ENCODE assay signal across 12 cellular contexts in genomic region chr21:46287541-46287940, GRCh38. TPM values are rescaled to one million over a fixed set of nuclear protein-coding genes. Genes with fewer than 3 reads are reported as not detected.
DNase-seq lines count a peak whose midpoint lies in the region; ATAC-seq and TF ChIP-seq lines count a peak whose summit lies in the region.
"Had no signal": no experiment of that assay in that cellular context is flagged by ENCODE, and none has a peak within 500 bp of the region (broad histone marks: within the 10 kb centered on the region; RNA-seq: fewer than 3 reads in every experiment).

No MANE protein-coding gene starts in this region.

- 97% methylated on average over 10 of the region's 10 CpGs for whole genome bisulfite sequencing in hepatocyte (ENCODE audit: low lambda C conversion rate, missing lambda C conversion rate)

- CTCF ChIA-PET in T-cell (lab: Charles Lee): no interaction called here

- peaks cover 66% of the 10 kb centered on the region for H3K36me3 Mint-ChIP-seq in activated T-cell treated with anti-CD3 and anti-CD28 coated beads, Interleukin-2, amount 50 U/mL, for 24 hours (ENCODE audit: low read depth)
- H3K36me3 Mint-ChIP-seq in activated T-cell treated with anti-CD3 and anti-CD28 coated beads, Interleukin-2, amount 50 U/mL, for 4 hours (ENCODE audit: insufficient read depth): peaks cover 20% of the 10 kb centered on the region
- peaks cover 28% of the 10 kb centered on the region for H3K36me3 Mint-ChIP-seq in T-cell

- POLR2A ChIA-PET in T-cell (lab: Charles Lee): no interaction called here

- H3K79me2 ChIP-seq in hepatocyte: peaks cover 55% of the 10 kb centered on the region

- H2AFZ ChIP-seq in hepatocyte: no peak overlapping the region

- H3K4me1 ChIP-seq in hepatocyte (ENCODE audit: insufficient read depth): peaks cover 27% of the 10 kb centered on the region
- H3K4me1 ChIP-seq in thoracic aorta (ENCODE audit: control insufficient read depth in 1 of 2, low read depth in 2 of 2): peaks cover 33% of the 10 kb centered on the region in 2 donors

- no peaks in the 10 kb centered on the region for H3K9me3 Mint-ChIP-seq in activated T-cell treated with anti-CD3 and anti-CD28 coated beads, Interleukin-2, amount 50 U/mL, for 24 hours
- H3K9me3 Mint-ChIP-seq in activated T-cell treated with anti-CD3 and anti-CD28 coated beads, Interleukin-2, amount 50 U/mL, for 4 hours: no peaks in the 10 kb centered on the region
- no peaks in the 10 kb centered on the region for H3K9me3 Mint-ChIP-seq in T-cell

- no peaks in the 10 kb centered on the region for H3K9me3 ChIP-seq in hepatocyte (ENCODE audit: low read depth)
- H3K9me3 ChIP-seq in thoracic aorta: no peaks in the 10 kb centered on the region
- H3K9me3 ChIP-seq: Peyer's patch had no signal

- ATAC-seq in activated T-cell treated with anti-CD3 and anti-CD28 coated beads, Interleukin-2, amount 50 U/mL, for 4 hours: no peak
- no peak for ATAC-seq in T-cell (replicated peaks in 1 of 4)
- ATAC-seq in thoracic aorta (ENCODE audit: insufficient number of reproducible peaks, low FRiP score, low read depth): no peak
- no peak for ATAC-seq in HG03442 (IDR thresholded peaks at IDR 0.05; ENCODE audit: unreplicated experiment)

- peaks cover 6% of the 10 kb centered on the region for H4K20me1 ChIP-seq in hepatocyte (ENCODE audit: insufficient read depth, poor library complexity, severe bottlenecking)

- no peak overlapping the region for H3K4me3 ChIP-seq in hepatocyte
- peak overlapping the region; percentile 93 for H3K4me3 ChIP-seq in thoracic aorta

- H3K27ac Mint-ChIP-seq in activated T-cell treated with anti-CD3 and anti-CD28 coated beads, Interleukin-2, amount 50 U/mL, for 24 hours: no peak overlapping the region
- H3K27ac Mint-ChIP-seq in T-cell: no peak overlapping the region

- H3K4me3 Mint-ChIP-seq in activated T-cell treated with anti-CD3 and anti-CD28 coated beads, Interleukin-2, amount 50 U/mL, for 24 hours: peak overlapping the region; percentile 95
- H3K4me3 Mint-ChIP-seq in activated T-cell treated with anti-CD3 and anti-CD28 coated beads, Interleukin-2, amount 50 U/mL, for 4 hours: no peak overlapping the region
- H3K4me3 Mint-ChIP-seq in T-cell: peak overlapping the region in 2 of 3 donors; percentile 86 to 93

- peak overlapping the region; percentile 92 for H3K4me2 ChIP-seq in hepatocyte

- H3K36me3 ChIP-seq in hepatocyte (replicated peaks; ENCODE audit: insufficient read depth, low read depth) (no peaks in the 10 kb centered on the region), thoracic aorta (no peaks in the 10 kb centered on the region)

- no peak for DNase-seq in activated T-cell treated with anti-CD3 and anti-CD28 coated beads, Interleukin-2, amount 50 U/mL, for 24 hours
- DNase-seq in activated T-cell treated with anti-CD3 and anti-CD28 coated beads, Interleukin-2, amount 50 U/mL, for 4 hours: no peak
- no peak for DNase-seq in T-cell
- DNase-seq in hepatocyte (ENCODE audit: low spot score): no peak
- no peak for DNase-seq in thoracic aorta (ENCODE audit: low spot score)
- no peak for DNase-seq in AG08395 (ENCODE audit: low spot score)
- no peak for DNase-seq in HCEC 1CT
- DNase-seq: activated naive CD4-positive, alpha-beta T cell; NCI-H2081 treated with DMSO at 0.1 percent for 48 hours; Peyer's patch; stimulated activated CD4-positive, alpha-beta T cell treated with anti-CD3 and anti-CD28 coated beads, Interleukin-1b, Interleukin-23, amount 100 ng/mL, for 48 hours had no signal

- H3K27ac ChIP-seq in hepatocyte (no peak overlapping the region), thoracic aorta (no peak overlapping the region)

- peaks cover 47% of the 10 kb centered on the region for H3K4me1 Mint-ChIP-seq in activated T-cell treated with anti-CD3 and anti-CD28 coated beads, Interleukin-2, amount 50 U/mL, for 24 hours (ENCODE audit: low read depth)
- H3K4me1 Mint-ChIP-seq in activated T-cell treated with anti-CD3 and anti-CD28 coated beads, Interleukin-2, amount 50 U/mL, for 4 hours (ENCODE audit: low read depth): peaks cover 47% of the 10 kb centered on the region
- peaks cover 40 to 52% (median 48%) of the 10 kb centered on the region in 3 donors for H3K4me1 Mint-ChIP-seq in T-cell

- H3K9me2 ChIP-seq in hepatocyte (replicated peaks; ENCODE audit: insufficient read depth): no peaks in the 10 kb centered on the region

- H3K27me3 ChIP-seq in hepatocyte (no peaks in the 10 kb centered on the region), thoracic aorta (replicated peaks; ENCODE audit: insufficient read depth) (no peaks in the 10 kb centered on the region)
- H3K27me3 ChIP-seq: Peyer's patch had no signal

- no peak for TF ChIP-seq CTCF in hepatocyte (IDR thresholded peaks at IDR 0.05; ENCODE audit: poor library complexity)
- TF ChIP-seq CTCF in thoracic aorta (IDR thresholded peaks at IDR 0.05): no peak

- no peaks in the 10 kb centered on the region for H3K27me3 Mint-ChIP-seq in activated T-cell treated with anti-CD3 and anti-CD28 coated beads, Interleukin-2, amount 50 U/mL, for 24 hours
- H3K27me3 Mint-ChIP-seq in activated T-cell treated with anti-CD3 and anti-CD28 coated beads, Interleukin-2, amount 50 U/mL, for 4 hours (ENCODE audit: low read depth): no peaks in the 10 kb centered on the region
- H3K27me3 Mint-ChIP-seq in T-cell: no peaks in the 10 kb centered on the region

RNA-seq across cellular contexts. Expression of gene YBEY, which starts 1.4 kb away (rescaled TPM):
- 10 to 100 TPM; 20.5 to 21.8 (median 20.9) TPM for total RNA-seq in activated T-cell treated with anti-CD3 and anti-CD28 coated beads, Interleukin-2, amount 50 U/mL, for 4 hours
- total RNA-seq in T-cell: 10 to 100 TPM; 10.0 to 21.2 (median 19.3) TPM
- total RNA-seq in hepatocyte: 21.8 and 25.4 TPM in 2 replicates
- polyA plus RNA-seq in hepatocyte: 13.9 and 19.9 TPM in 2 replicates
- total RNA-seq in thoracic aorta: 10 to 100 TPM in 1 of 2 donors, 1 to 10 TPM in 1; 5.1 to 11.9 TPM

RNA-seq across cellular contexts. Expression of gene MCM3AP, which starts 2.1 kb away (rescaled TPM):
- total RNA-seq in activated T-cell treated with anti-CD3 and anti-CD28 coated beads, Interleukin-2, amount 50 U/mL, for 4 hours: 100 to 1,000 TPM; 134 to 144 (median 140) TPM
- total RNA-seq in T-cell: 100 to 1,000 TPM; 126 to 180 (median 166) TPM
- total RNA-seq in hepatocyte: 52.5 and 64.8 TPM in 2 replicates
- 29.1 and 35.4 TPM in 2 replicates for polyA plus RNA-seq in hepatocyte
- 100 to 1,000 TPM in 1 of 2 donors, 10 to 100 TPM in 1; 84.3 to 101 TPM for total RNA-seq in thoracic aorta

RNA-seq across cellular contexts. Expression of gene C21orf58, which starts 36.1 kb away (rescaled TPM):
- total RNA-seq in activated T-cell treated with anti-CD3 and anti-CD28 coated beads, Interleukin-2, amount 50 U/mL, for 4 hours: 1 to 10 TPM; 3.6 to 3.9 (median 3.7) TPM
- total RNA-seq in T-cell: 1 to 10 TPM; 3.9 to 9.2 (median 8.3) TPM
- 2.6 TPM in 2 replicates for total RNA-seq in hepatocyte
- 6.8 and 6.9 TPM in 2 replicates for polyA plus RNA-seq in hepatocyte
- total RNA-seq in thoracic aorta: 1 to 10 TPM in 1 of 2 donors, under 1 TPM in 1; 0.81 to 3.2 TPM

RNA-seq across cellular contexts. Expression of gene PCNT, which starts 36.4 kb away (rescaled TPM):
- total RNA-seq in activated T-cell treated with anti-CD3 and anti-CD28 coated beads, Interleukin-2, amount 50 U/mL, for 4 hours: 10 to 100 TPM; 29.4 to 33.1 (median 31.0) TPM
- total RNA-seq in T-cell: 10 to 100 TPM; 52.8 to 65.0 (median 58.6) TPM
- 11.5 and 12.7 TPM in 2 replicates for total RNA-seq in hepatocyte
- polyA plus RNA-seq in hepatocyte: 14.1 and 14.3 TPM in 2 replicates
- total RNA-seq in thoracic aorta: 10 to 100 TPM; 46.8 to 51.4 TPM

RNA-seq across cellular contexts. Expression of gene LSS, which starts 59.0 kb away (rescaled TPM):
- 10 to 100 TPM; 14.5 to 20.6 (median 17.2) TPM for total RNA-seq in activated T-cell treated with anti-CD3 and anti-CD28 coated beads, Interleukin-2, amount 50 U/mL, for 4 hours
- total RNA-seq in T-cell: 10 to 100 TPM; 41.3 to 63.0 (median 49.4) TPM
- total RNA-seq in hepatocyte: 122 and 146 TPM in 2 replicates
- 131 TPM in 2 replicates for polyA plus RNA-seq in hepatocyte
- 100 to 1,000 TPM in 1 of 2 donors, 10 to 100 TPM in 1; 78.1 to 109 TPM for total RNA-seq in thoracic aorta
